ENCODE assay signal across 10 cellular contexts in the genomic region with DNA sequence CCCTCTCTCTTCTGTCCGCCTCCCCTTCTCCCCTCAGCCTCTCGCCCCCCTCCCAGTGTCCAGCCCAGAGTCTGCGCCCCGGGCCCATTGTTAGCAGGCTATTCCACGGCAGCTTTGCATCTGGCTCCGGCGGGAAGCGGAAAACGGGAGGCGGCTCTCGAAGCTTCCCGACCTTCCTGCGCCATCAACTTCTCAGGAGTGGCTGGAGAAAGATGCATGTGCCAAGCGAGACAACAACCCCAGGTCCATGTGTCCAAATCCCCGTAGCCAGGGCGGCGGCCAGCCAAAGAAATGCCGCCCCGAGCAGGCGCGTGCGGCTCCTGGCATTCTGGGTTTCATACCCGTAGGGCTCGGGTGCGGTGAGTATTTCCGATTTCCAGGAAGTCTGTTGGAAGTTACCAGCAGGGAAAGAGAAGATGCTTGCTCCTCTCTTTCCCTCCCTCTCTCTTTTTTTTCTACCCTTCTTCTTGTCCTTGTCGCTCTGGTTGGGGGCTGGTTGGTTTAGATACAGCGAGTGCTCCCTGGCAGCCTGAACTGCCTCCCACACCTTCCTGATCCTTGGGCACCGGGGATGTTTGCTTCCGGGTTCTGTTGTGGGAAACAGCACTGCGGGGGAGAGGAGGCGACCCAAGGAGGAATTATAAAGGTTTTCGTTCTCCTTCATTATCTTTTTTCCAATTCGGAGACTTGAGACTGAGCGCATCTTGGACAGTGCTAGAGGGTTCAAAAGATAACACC. TPM values are rescaled to one million over a fixed set of nuclear protein-coding genes. Genes with fewer than 3 reads are reported as not detected.
DNase-seq lines count a peak whose midpoint lies in the region; TF ChIP-seq lines count a peak whose summit lies in the region.
"Had no signal": no experiment of that assay in that cellular context is flagged by ENCODE, and none has a peak within 500 bp of the region (broad histone marks: within the 10 kb centered on the region; RNA-seq: fewer than 3 reads in every experiment).

No MANE protein-coding gene starts in this region.

- in situ Hi-C loops in astrocyte of the cerebellum (cut with HindIII; ENCODE audit: low sequenced_read_pairs): no loop called here

- peaks cover 37% of the 10 kb centered on the region for H3K4me1 Mint-ChIP-seq in HFFc6 (ENCODE audit: low read depth)

- peak overlapping the region; percentile 93 to 99 (median 94) for H3K27ac ChIP-seq in sigmoid colon

- H3K27me3 Mint-ChIP-seq in HFFc6 (ENCODE audit: insufficient read depth): peaks cover 44% of the 10 kb centered on the region

- no peaks in the 10 kb centered on the region for H3K9me3 Mint-ChIP-seq in HFFc6

- intact Hi-C loops in sigmoid colon (cut with DNase I): loop anchor here (5.0 kb wide), 1 partner anchor 64 kb away; the partner anchor contains the start of gene HOXA9

- peaks cover 0 to 52% (median 17%) of the 10 kb centered on the region in 4 donors for H3K4me1 ChIP-seq in sigmoid colon

- no peaks in the 10 kb centered on the region for H3K9me3 ChIP-seq in sigmoid colon
- H3K9me3 ChIP-seq: SK-N-SH had no signal

- peak in 1 of 2 donors; percentile 8 for TF ChIP-seq POLR2A in sigmoid colon (IDR thresholded peaks at IDR 0.05)

- no peak overlapping the region for H3K27ac Mint-ChIP-seq in HFFc6

- H3K27me3 ChIP-seq in sigmoid colon: no peaks in the 10 kb centered on the region

- H3K4me3 Mint-ChIP-seq in HFFc6: peak overlapping the region; percentile 29

- 21 to 35% methylated on average over 35 of the region's 35 CpGs for WGBS in sigmoid colon, 2 donors

- TF ChIP-seq EP300 in sigmoid colon (IDR thresholded peaks at IDR 0.05): no peak

- no peaks in the 10 kb centered on the region for H3K36me3 ChIP-seq in sigmoid colon

- TF ChIP-seq CTCF in HFFc6 (IDR thresholded peaks at IDR 0.05): no peak
- TF ChIP-seq CTCF in astrocyte of the cerebellum (IDR thresholded peaks at IDR 0.05; ENCODE audit: low read depth, low read length, missing control alignments): no peak
- TF ChIP-seq CTCF in sigmoid colon (IDR thresholded peaks at IDR 0.05): no peak

- H3K36me3 Mint-ChIP-seq in HFFc6 (ENCODE audit: low read depth): peaks cover 42% of the 10 kb centered on the region

- no peak for DNase-seq in HFFc6
- DNase-seq in astrocyte of the cerebellum (ENCODE audit: low read depth): no peak
- peak; percentile 55 for DNase-seq in kidney tubule cell (ENCODE audit: low spot score)
- DNase-seq in sigmoid colon: peak; percentile 74
- DNase-seq in central memory CD4-positive, alpha-beta T cell: no peak
- DNase-seq in NCI-H187 treated with DMSO at 0.1 percent for 48 hours (lab: John Stamatoyannopoulos, UW): no peak
- no peak for DNase-seq in NCI-H1694 treated with DMSO at 0.1 percent for 48 hours (lab: John Stamatoyannopoulos, UW)
- no peak for DNase-seq in middle frontal gyrus (ENCODE audit: extremely low spot score, low spot score)
- DNase-seq: NCI-H524, SK-N-SH had no signal

- H3K4me3 ChIP-seq in astrocyte of the cerebellum (ENCODE audit: low read depth, low read length) (peak overlapping the region; percentile 91), sigmoid colon (peak overlapping the region; percentile 34 to 53 (median 44))

RNA-seq across cellular contexts. Expression of gene HOXA2, which starts 1.2 kb away (rescaled TPM):
- under 1 TPM in 3 of 6 experiments, not detected in 3; 0.10 to 0.17 (median 0.14) TPM for total RNA-seq in HFFc6 (2021; fragmentation: NEBNext Ultra II Directional; extraction: Animal tissue kit (Norgen Biotek cat#: 25700))
- 1 to 10 TPM; 1.6 to 4.3 (median 3.2) TPM for total RNA-seq in sigmoid colon
- polyA plus RNA-seq in sigmoid colon: 1 to 10 TPM in 1 of 3 donors, under 1 TPM in 2; 0.60 to 1.9 (median 0.69) TPM
- polyA plus RNA-seq: SK-N-SH had no signal

RNA-seq across cellular contexts. Expression of gene HOXA1, which starts 7.9 kb away (rescaled TPM):
- under 1 TPM; 0.28 to 0.81 (median 0.45) TPM for total RNA-seq in HFFc6 (2021; fragmentation: NEBNext Ultra II Directional; extraction: Animal tissue kit (Norgen Biotek cat#: 25700))
- total RNA-seq in sigmoid colon: 1 to 10 TPM in 2 of 4 donors, under 1 TPM in 2; 0.14 to 1.1 (median 0.95) TPM
- 1 to 10 TPM in 2 of 3 donors, under 1 TPM in 1; 0.69 to 2.4 (median 2.0) TPM for polyA plus RNA-seq in sigmoid colon
- polyA plus RNA-seq: SK-N-SH had no signal

RNA-seq across cellular contexts. Expression of gene HOXA4, which starts 26.9 kb away (rescaled TPM):
- total RNA-seq in HFFc6 (2021; fragmentation: NEBNext Ultra II Directional; extraction: Animal tissue kit (Norgen Biotek cat#: 25700)): 1 to 10 TPM in 1 of 6 experiments, under 1 TPM in 5; 0.38 to 1.0 (median 0.47) TPM
- total RNA-seq in sigmoid colon: 1 to 10 TPM; 2.0 to 4.2 (median 2.9) TPM
- 1 to 10 TPM in 2 of 3 donors, not detected in 1; 1.8 to 4.8 TPM for polyA plus RNA-seq in sigmoid colon
- polyA plus RNA-seq: SK-N-SH had no signal

RNA-seq across cellular contexts. Expression of gene HOXA5, which starts 39.8 kb away (rescaled TPM):
- total RNA-seq in HFFc6 (2021; fragmentation: NEBNext Ultra II Directional; extraction: Animal tissue kit (Norgen Biotek cat#: 25700)): 1 to 10 TPM; 2.0 to 3.8 (median 2.8) TPM
- total RNA-seq in sigmoid colon: 10 to 100 TPM in 3 of 4 donors, 1 to 10 TPM in 1; 9.2 to 12.2 (median 11.2) TPM
- 10 to 100 TPM in 1 of 3 donors, 1 to 10 TPM in 2; 3.2 to 14.3 (median 7.8) TPM for polyA plus RNA-seq in sigmoid colon
- polyA plus RNA-seq: SK-N-SH had no signal

RNA-seq across cellular contexts. Expression of gene HOXA6, which starts 43.9 kb away (rescaled TPM):
- total RNA-seq in HFFc6 (2021; fragmentation: NEBNext Ultra II Directional; extraction: Animal tissue kit (Norgen Biotek cat#: 25700)): 1 to 10 TPM; 2.3 to 3.8 (median 2.8) TPM
- 1 to 10 TPM; 4.2 to 10.0 (median 4.5) TPM for total RNA-seq in sigmoid colon
- polyA plus RNA-seq in sigmoid colon: 1 to 10 TPM in 2 of 3 donors, not detected in 1; 1.6 to 8.1 TPM
- polyA plus RNA-seq: SK-N-SH had no signal

Comparison
In these comparisons a context has a peak if more than half of its experiments do, and no peak if none do; other contexts are left out.
1. DNase-seq: peak in kidney tubule cell (single experiment) and sigmoid colon (single experiment); none in HFFc6 (single experiment), astrocyte of the cerebellum (single experiment), central memory CD4-positive, alpha-beta T cell (single experiment), NCI-H187 treated with DMSO at 0.1 percent for 48 hours (single experiment), NCI-H1694 treated with DMSO at 0.1 percent for 48 hours (single experiment) and middle frontal gyrus (single experiment).